12 cellular contexts compared by ENCODE assay signal in genomic region chr6:30601436-30601814, GRCh38. TPM values are rescaled to one million over a fixed set of nuclear protein-coding genes. Genes with fewer than 3 reads are reported as not detected.
A peak's percentile ranks its signal among the peaks of the same experiment; 100 is the strongest.
DNase-seq lines count a peak whose midpoint lies in the region; ATAC-seq and TF ChIP-seq lines count a peak whose summit lies in the region.
"Had no signal": no experiment of that assay in that cellular context is flagged by ENCODE, and none has a peak within 500 bp of the region (broad histone marks: within the 10 kb centered on the region; RNA-seq: fewer than 3 reads in every experiment).

No MANE protein-coding gene starts in this region.

- no peak for TF ChIP-seq RAD21 in HCT116 (IDR thresholded peaks at IDR 0.05; ENCODE audit: low read depth)

- H3K27me3 ChIP-seq in cardiac muscle cell (no peaks in the 10 kb centered on the region), HCT116 (ENCODE audit: insufficient read depth, low read length) (no peaks in the 10 kb centered on the region)
- H3K27me3 ChIP-seq: heart right ventricle, thyroid gland had no signal

- no TSS peak for BruUV-seq in HCT116 (replicated peaks; lab: Mats Ljungman, UMichigan)

- TF ChIP-seq CTCF in cardiac muscle cell (IDR thresholded peaks at IDR 0.05; ENCODE audit: low read depth, low read length): no peak
- TF ChIP-seq CTCF in HCT116 (IDR thresholded peaks at IDR 0.05 in 2 of 3, conservative IDR thresholded peaks at IDR 0.05 in 1 of 3; ENCODE audit: borderline replicate concordance in 1 of 3, insufficient read depth in 1 of 3, low read depth in 2 of 3, low read length in 2 of 3): no peak
- TF ChIP-seq CTCF in chondrocyte (IDR thresholded peaks at IDR 0.05): no peak

- no peaks in the 10 kb centered on the region for H3K9me3 ChIP-seq in cardiac muscle cell (ENCODE audit: low read depth)
- H3K9me3 ChIP-seq in HCT116 (ENCODE audit: control insufficient read depth in 1 of 2, insufficient read depth in 1 of 2, low read depth in 1 of 2, low read length in 2 of 2): no peaks in the 10 kb centered on the region
- H3K9me3 ChIP-seq: heart right ventricle, thyroid gland had no signal

- no peak for TF ChIP-seq POLR2A in HCT116 (IDR thresholded peaks at IDR 0.05; ENCODE audit: borderline replicate concordance, extremely low read depth, insufficient read depth, insufficient read length)

- intact Hi-C loops in Right ventricle myocardium inferior (cut with DNase I): no loop called here
- intact Hi-C loops in HCT116 (cut with micrococcal nuclease): no loop called here

- H3K27me3 Mint-ChIP-seq in chondrocyte (ENCODE audit: low read depth): no peaks in the 10 kb centered on the region
- no peaks in the 10 kb centered on the region for H3K27me3 Mint-ChIP-seq in stimulated activated naive B cell treated with anti-CD40 and anti-IgM and Interleukin-4, amounts not matched to agents 10 μg/mL and 1 μg/mL and 100 μg/mL, for 72 hours

- H3K27ac ChIP-seq in cardiac muscle cell: peak overlapping the region; percentile 59
- no peak overlapping the region for H3K27ac ChIP-seq in HCT116 (ENCODE audit: low read depth, low read length)
- H3K27ac ChIP-seq: heart right ventricle, thyroid gland had no signal

- peaks cover 18% of the 10 kb centered on the region for H3K4me1 Mint-ChIP-seq in chondrocyte (ENCODE audit: low read depth)
- peaks cover 19 to 41% of the 10 kb centered on the region in 2 donors for H3K4me1 Mint-ChIP-seq in stimulated activated naive B cell treated with anti-CD40 and anti-IgM and Interleukin-4, amounts not matched to agents 10 μg/mL and 1 μg/mL and 100 μg/mL, for 72 hours

- H3K4me3 Mint-ChIP-seq in chondrocyte (ENCODE audit: unreplicated experiment): no peak overlapping the region
- H3K4me3 Mint-ChIP-seq in stimulated activated naive B cell treated with anti-CD40 and anti-IgM and Interleukin-4, amounts not matched to agents 10 μg/mL and 1 μg/mL and 100 μg/mL, for 72 hours: no peak overlapping the region

- H3K79me2 ChIP-seq in HCT116 (ENCODE audit: insufficient read depth, low read length): peaks cover 7% of the 10 kb centered on the region; the same call in 1 of the 2 replicates

- peaks cover 53% of the 10 kb centered on the region for H3K36me3 ChIP-seq in cardiac muscle cell
- peaks cover 40 to 55% of the 10 kb centered on the region in 2 experiments for H3K36me3 ChIP-seq in HCT116 (ENCODE audit: control insufficient read depth in 1 of 2, insufficient read depth in 2 of 2, low read length in 2 of 2)

- ATAC-seq in Right ventricle myocardium inferior (no peak), HCT116 (no peak), GM21447 (IDR thresholded peaks at IDR 0.05; ENCODE audit: unreplicated experiment) (no peak)
- ATAC-seq in stimulated activated naive B cell treated with anti-CD40 and anti-IgM and Interleukin-4, amounts not matched to agents 10 μg/mL and 1 μg/mL and 100 μg/mL, for 72 hours (replicated peaks): no peak

- peaks cover 42% of the 10 kb centered on the region for H3K36me3 Mint-ChIP-seq in chondrocyte (ENCODE audit: low read depth)
- peaks cover 51 to 69% of the 10 kb centered on the region in 2 donors for H3K36me3 Mint-ChIP-seq in stimulated activated naive B cell treated with anti-CD40 and anti-IgM and Interleukin-4, amounts not matched to agents 10 μg/mL and 1 μg/mL and 100 μg/mL, for 72 hours

- no peak for DNase-seq in cardiac muscle cell (ENCODE audit: low read depth in 1 of 2, low spot score in 1 of 2)
- DNase-seq in Right ventricle myocardium inferior (ENCODE audit: missing footprints): no peak
- no peak for DNase-seq in HCT116 (ENCODE audit: low read depth, low spot score)
- DNase-seq in chondrocyte (ENCODE audit: low spot score): no peak
- DNase-seq in stimulated activated naive B cell treated with anti-CD40 and anti-IgM and Interleukin-4, amounts not matched to agents 10 μg/mL and 1 μg/mL and 100 μg/mL, for 72 hours: no peak
- DNase-seq in NCI-H1930 (lab: John Stamatoyannopoulos, UW): no peak
- no peak for DNase-seq in NCI-H2081 (lab: John Stamatoyannopoulos, UW)
- DNase-seq: activated effector memory CD4-positive, alpha-beta T cell treated with Interleukin-2 at 50 U/mL for 16 hours; heart right ventricle; NCI-H526; thyroid gland had no signal

- H3K4me1 ChIP-seq in cardiac muscle cell (ENCODE audit: low read depth) (no peaks in the 10 kb centered on the region), HCT116 (ENCODE audit: control insufficient read depth in 1 of 2, insufficient read depth in 2 of 2, low read length in 2 of 2) (peaks cover 0 to 10% of the 10 kb centered on the region in 2 experiments; a peak in 1 of 4 replicates)

- RAD21 ChIA-PET in HCT116 (lab: Charles Lee; ENCODE audit: low non-redundant PET in 1 of 2, low total read pairs in 2 of 2, uncharacterized antibody in 2 of 2, unreplicated experiment in 2 of 2): no interaction called here

- H3K27ac Mint-ChIP-seq in chondrocyte (ENCODE audit: unreplicated experiment): peak overlapping the region; percentile 12
- H3K27ac Mint-ChIP-seq in stimulated activated naive B cell treated with anti-CD40 and anti-IgM and Interleukin-4, amounts not matched to agents 10 μg/mL and 1 μg/mL and 100 μg/mL, for 72 hours: peak overlapping the region; percentile 69

- no peaks in the 10 kb centered on the region for H3K9me2 ChIP-seq in HCT116 (ENCODE audit: insufficient read depth)

- no peak overlapping the region for H3K9ac ChIP-seq in HCT116 (ENCODE audit: low read length)

- H3K4me2 ChIP-seq in HCT116 (ENCODE audit: low read length): no peak overlapping the region

- H2AFZ ChIP-seq in HCT116 (ENCODE audit: low read depth, low read length, poor library complexity, severe bottlenecking): no peak overlapping the region

- CTCF ChIA-PET in HCT116 (lab: Charles Lee): interaction anchor here (1.5 kb wide), 1 partner anchor 129 kb away, joined by 3 read pairs; no protein-coding TSS in a partner anchor

- no peaks in the 10 kb centered on the region for H3K9me3 Mint-ChIP-seq in chondrocyte (ENCODE audit: low read depth)
- H3K9me3 Mint-ChIP-seq in stimulated activated naive B cell treated with anti-CD40 and anti-IgM and Interleukin-4, amounts not matched to agents 10 μg/mL and 1 μg/mL and 100 μg/mL, for 72 hours: no peaks in the 10 kb centered on the region

- POLR2A ChIA-PET in HCT116 (lab: Charles Lee): interaction anchor here (1.9 to 4.2 kb wide), 3 partner anchors 9 to 13 kb away, joined by 8 to 28 read pairs (median 12); no protein-coding TSS in a partner anchor

- H3K4me3 ChIP-seq in cardiac muscle cell (no peak overlapping the region), HCT116 (replicated peaks in 1 of 2; ENCODE audit: low read depth in 1 of 2, low read length in 2 of 2) (no peak overlapping the region)
- H3K4me3 ChIP-seq: heart right ventricle, thyroid gland had no signal

- 0 out of 2 replicates have a peak, but pooled peaks cover under 1% of the 10 kb centered on the region for H4K20me1 ChIP-seq in HCT116 (ENCODE audit: insufficient read depth)

TF ChIP-seq in HCT116, 20 proteins besides CTCF, POLR2A, EP300 and RAD21:
- no peak for TF ChIP-seq REST (IDR thresholded peaks at IDR 0.05; ENCODE audit: low read depth)
- TF ChIP-seq POLR2AphosphoS5 (IDR thresholded peaks at IDR 0.05; ENCODE audit: low read depth, low read length): 0 out of 2 replicates have a peak, but pooled peaks have one; percentile 21

RNA-seq across cellular contexts. Expression of gene PPP1R10, which starts 15.6 kb away (rescaled TPM):
- total RNA-seq in cardiac muscle cell (47.3 and 65.6 TPM in 2 replicates), Right ventricle myocardium inferior (33.5 TPM), HCT116 (2021; ENCODE audit: unreplicated experiment) (104 TPM), chondrocyte (57.1 to 64.5 TPM (median 58.2 TPM) in 3 replicates)
- 42.4 and 42.9 TPM in 2 replicates for polyA plus RNA-seq in cardiac muscle cell
- 38.7 and 44.4 TPM in 2 replicates for polyA plus RNA-seq in HCT116 (2012)

RNA-seq across cellular contexts. Expression of gene MRPS18B, which starts 16.2 kb away (rescaled TPM):
- total RNA-seq in cardiac muscle cell (54.4 and 58.2 TPM in 2 replicates), Right ventricle myocardium inferior (129 TPM), HCT116 (2021; ENCODE audit: unreplicated experiment) (112 TPM), chondrocyte (23.3 to 25.4 TPM (median 24.7 TPM) in 3 replicates)
- 107 and 120 TPM in 2 replicates for polyA plus RNA-seq in cardiac muscle cell
- polyA plus RNA-seq in HCT116 (2012): 92.3 and 113 TPM in 2 replicates

RNA-seq across cellular contexts. Expression of gene ATAT1, which starts 25.2 kb away (rescaled TPM):
- 11.2 and 18.3 TPM in 2 replicates for total RNA-seq in cardiac muscle cell
- polyA plus RNA-seq in cardiac muscle cell: 17.3 and 18.0 TPM in 2 replicates
- total RNA-seq in Right ventricle myocardium inferior: 1.9 TPM
- total RNA-seq in HCT116 (2021; ENCODE audit: unreplicated experiment): 19.8 TPM
- polyA plus RNA-seq in HCT116 (2012): 19.8 and 24.0 TPM in 2 replicates
- 11.4 to 18.7 TPM (median 12.5 TPM) in 3 replicates for total RNA-seq in chondrocyte

RNA-seq across cellular contexts. Expression of gene ABCF1, which starts 30.2 kb away (rescaled TPM):
- total RNA-seq in cardiac muscle cell (54.4 and 61.9 TPM in 2 replicates), Right ventricle myocardium inferior (39.5 TPM), HCT116 (2021; ENCODE audit: unreplicated experiment) (53.3 TPM), chondrocyte (51.9 to 66.1 TPM (median 53.0 TPM) in 3 replicates)
- 52.5 and 54.6 TPM in 2 replicates for polyA plus RNA-seq in cardiac muscle cell
- 40.6 and 41.5 TPM in 2 replicates for polyA plus RNA-seq in HCT116 (2012)

RNA-seq across cellular contexts. Expression of gene PRR3, which starts 44.3 kb away (rescaled TPM):
- total RNA-seq in cardiac muscle cell (11.4 and 11.8 TPM in 2 replicates), Right ventricle myocardium inferior (2.8 TPM), HCT116 (2021; ENCODE audit: unreplicated experiment) (16.7 TPM), chondrocyte (8.6 to 13.6 TPM (median 9.9 TPM) in 3 replicates)
- polyA plus RNA-seq in cardiac muscle cell: 14.3 and 14.7 TPM in 2 replicates
- polyA plus RNA-seq in HCT116 (2012): 6.5 and 12.9 TPM in 2 replicates
